Comparison of ENCODE assay signal across 8 cellular contexts in the genomic region with DNA sequence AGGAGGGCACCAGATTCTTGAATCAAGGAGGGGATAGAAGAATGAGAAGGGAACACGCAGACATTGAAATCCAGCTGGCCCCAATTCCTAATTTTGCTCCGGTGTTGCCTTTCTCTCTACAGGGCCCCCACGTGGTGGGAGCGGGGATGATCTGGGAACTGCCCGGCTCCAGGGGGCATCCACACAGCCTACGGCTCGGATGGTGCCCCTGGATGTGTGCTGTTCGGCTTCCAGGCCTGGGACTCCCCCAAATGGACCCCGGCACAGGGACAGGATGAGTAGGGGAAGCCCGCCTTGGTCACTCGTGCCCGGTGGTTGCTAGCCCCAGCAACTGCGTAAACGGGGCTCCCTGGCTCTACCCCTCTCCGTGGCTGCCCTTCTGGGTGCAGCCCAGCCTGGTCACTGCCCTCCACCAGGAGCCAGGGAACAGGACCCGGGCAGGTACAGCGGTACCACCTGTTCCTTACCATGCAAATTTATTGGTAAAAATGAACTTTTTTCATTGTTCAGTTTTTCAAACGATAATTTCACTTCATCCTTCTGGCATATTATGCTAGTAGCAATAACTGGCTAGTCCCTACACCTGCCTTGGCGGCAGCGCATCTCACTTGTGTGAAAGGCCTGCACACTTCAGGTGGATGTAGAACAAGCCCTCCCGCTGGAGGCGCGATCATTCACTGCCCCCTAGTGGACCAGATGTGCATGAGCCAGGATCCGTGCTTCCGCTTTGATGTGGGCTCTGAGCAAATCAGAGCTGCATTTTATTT.
DNase-seq lines count a peak whose midpoint lies in the region; ATAC-seq, FAIRE-seq and TF ChIP-seq lines count a peak whose summit lies in the region.

No MANE protein-coding gene starts in this region.

- H3K27ac Mint-ChIP-seq in activated CD4-positive, alpha-beta T cell treated with anti-CD3 and anti-CD28 coated beads, Interleukin-2, amount 10 ng/mL, durations not matched to agents 24 days and 14 days = peak overlapping the region; percentile 91

- no peaks in the 10 kb centered on the region for H3K27me3 ChIP-seq in BJ (ENCODE audit: control insufficient read depth, insufficient read depth, low read length)
- H3K27me3 ChIP-seq in right lobe of liver = no peaks in the 10 kb centered on the region

- DNase-seq in BJ (ENCODE audit: low read depth) = no peak
- peak; percentile 72 for DNase-seq in GM19239 (ENCODE audit: insufficient read length, low spot score)
- DNase-seq in NCI-H526 (lab: John Stamatoyannopoulos, UW) = peak; percentile 87 to 97
- peak; percentile 96 for DNase-seq in activated CD4-positive, alpha-beta T cell treated with anti-CD3 and anti-CD28 coated beads, Interleukin-2, amount 10 ng/mL, durations not matched to agents 24 days and 14 days
- peak; percentile 91 for DNase-seq in choroid plexus epithelial cell (ENCODE audit: low read depth)
- peak; percentile 73 to 80 (median 74) for DNase-seq in right lobe of liver
- DNase-seq in stimulated activated CD4-positive, alpha-beta T cell treated with anti-CD3 and anti-CD28 coated beads, TNF-alpha, amount 100 ng/mL, for 4 hours (ENCODE audit: low read depth in 3 of 3) = peak; percentile 50 to 76 (median 74)

- H3K36me3 Mint-ChIP-seq in activated CD4-positive, alpha-beta T cell treated with anti-CD3 and anti-CD28 coated beads, Interleukin-2, amount 10 ng/mL, durations not matched to agents 24 days and 14 days (ENCODE audit: low read depth) = no peaks in the 10 kb centered on the region

- H3K4me3 ChIP-seq in BJ (ENCODE audit: low read depth, low read length) (no peak overlapping the region), choroid plexus epithelial cell (ENCODE audit: low read depth, low read length) (no peak overlapping the region), right lobe of liver (no peak overlapping the region)

- peaks cover 53% of the 10 kb centered on the region for H3K4me1 Mint-ChIP-seq in activated CD4-positive, alpha-beta T cell treated with anti-CD3 and anti-CD28 coated beads, Interleukin-2, amount 10 ng/mL, durations not matched to agents 24 days and 14 days

- peak; percentile 86 for ATAC-seq in HG03354 (IDR thresholded peaks at IDR 0.05; ENCODE audit: poor library complexity, severe bottlenecking, unreplicated experiment)
- ATAC-seq in right lobe of liver = peak; percentile 91 to 97 (median 94)

- FAIRE-seq in GM19239 (lab: Jason Lieb, UNC) = peak; percentile 95

- no peaks in the 10 kb centered on the region for H3K9me3 ChIP-seq in right lobe of liver

- 13% methylated on average over 12 of the region's 25 CpGs for WGBS in right lobe of liver (ENCODE audit: insufficient coverage, low coverage, low lambda C conversion rate, missing lambda C conversion rate)

- POLR2A ChIA-PET in BJ (lab: Charles Lee) = interaction anchor here (0.5 kb wide), 1 partner anchor 164 kb away, joined by 3 read pairs; no protein-coding TSS in a partner anchor

- peak overlapping the region; percentile 74 for H3K4me3 Mint-ChIP-seq in activated CD4-positive, alpha-beta T cell treated with anti-CD3 and anti-CD28 coated beads, Interleukin-2, amount 10 ng/mL, durations not matched to agents 24 days and 14 days

- CTCF ChIA-PET in BJ (lab: Yijun Ruan, JAX) = interaction anchor here (0.6 to 3.0 kb wide), 45 partner anchors 8 to 918 kb away, joined by 3 to 17 read pairs (median 4); no protein-coding TSS in a partner anchor

- no peak for TF ChIP-seq POLR2A in right lobe of liver (IDR thresholded peaks at IDR 0.05)

- H3K27ac ChIP-seq in right lobe of liver = no peak overlapping the region

- TF ChIP-seq CTCF in BJ (IDR thresholded peaks at IDR 0.05; ENCODE audit: insufficient read depth, low read depth, low read length) (peak; percentile 96), choroid plexus epithelial cell (conservative IDR thresholded peaks at IDR 0.05; ENCODE audit: low read depth, low read length) (peak; percentile 99), right lobe of liver (IDR thresholded peaks at IDR 0.05) (peak; percentile 72 to 98 (median 94))

- peaks cover 5% of the 10 kb centered on the region for H3K9me3 Mint-ChIP-seq in activated CD4-positive, alpha-beta T cell treated with anti-CD3 and anti-CD28 coated beads, Interleukin-2, amount 10 ng/mL, durations not matched to agents 24 days and 14 days

- H3K4me1 ChIP-seq in right lobe of liver = no peaks in the 10 kb centered on the region

- peaks cover 9% of the 10 kb centered on the region for H3K27me3 Mint-ChIP-seq in activated CD4-positive, alpha-beta T cell treated with anti-CD3 and anti-CD28 coated beads, Interleukin-2, amount 10 ng/mL, durations not matched to agents 24 days and 14 days

- intact Hi-C loops in activated CD4-positive, alpha-beta T cell treated with anti-CD3 and anti-CD28 coated beads, Interleukin-2, amount 10 ng/mL, durations not matched to agents 24 days and 14 days (cut with micrococcal nuclease) = loop anchor here (1.0 to 10.0 kb wide), 9 partner anchors 65 to 1289 kb away; a partner anchor contains a TSS
- intact Hi-C loops in right lobe of liver (cut with DNase I) = no loop called here

- H3K36me3 ChIP-seq in BJ (ENCODE audit: control insufficient read depth, insufficient read depth, low read length) (no peaks in the 10 kb centered on the region), right lobe of liver (no peaks in the 10 kb centered on the region)
